In the genomic region with DNA sequence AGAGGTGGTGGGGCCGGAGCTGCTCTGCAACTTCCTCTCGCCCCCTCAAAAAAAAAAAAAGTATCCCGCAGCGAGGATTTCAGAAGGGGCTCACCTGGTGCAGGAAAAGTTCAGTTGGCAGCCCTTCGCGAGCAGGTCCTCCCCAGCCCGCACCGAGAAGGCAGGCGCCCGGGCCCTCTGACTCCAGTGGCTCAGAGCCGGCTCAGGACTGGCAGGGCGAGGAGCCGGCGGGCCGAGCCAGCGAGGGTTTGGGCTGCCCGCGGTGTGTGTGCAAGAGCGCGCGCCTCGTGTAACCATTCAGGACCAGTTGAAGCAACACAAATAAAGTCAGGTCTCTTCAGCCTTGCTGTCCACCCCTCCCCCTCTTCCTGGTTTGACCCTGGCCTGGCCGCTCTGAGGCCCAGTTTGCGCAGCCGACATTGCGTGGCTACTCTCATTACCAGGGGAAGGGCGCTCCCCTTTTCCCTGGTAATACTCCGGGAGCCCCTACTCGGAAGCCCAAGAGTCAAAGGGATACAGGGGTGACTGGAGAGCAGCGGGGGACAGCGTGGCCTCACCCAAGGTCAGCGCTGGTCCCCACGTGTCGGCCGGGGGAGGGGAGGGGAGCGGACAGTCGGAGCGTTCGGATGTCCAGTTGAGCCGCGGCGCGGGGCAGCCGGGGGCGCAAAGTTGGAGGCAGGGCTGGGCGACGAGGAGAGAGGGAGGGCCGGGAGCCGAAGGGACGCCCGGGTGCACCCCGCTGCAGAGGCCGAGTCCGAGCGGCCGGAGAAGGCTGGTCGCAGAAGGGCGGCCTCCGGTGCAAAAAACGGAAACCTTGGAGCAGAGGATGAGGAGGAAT, we compare ENCODE assay signal across 8 cellular contexts. TPM values are rescaled to one million over a fixed set of nuclear protein-coding genes. Genes with fewer than 3 reads are reported as not detected.
DNase-seq lines count a peak whose midpoint lies in the region; ATAC-seq and TF ChIP-seq lines count a peak whose summit lies in the region.

No MANE protein-coding gene starts in this region.

- H3K9me3 Mint-ChIP-seq in brain: peaks cover 0 to 6% (median 0%) of the 10 kb centered on the region in 5 experiments
- no peaks in the 10 kb centered on the region for H3K9me3 Mint-ChIP-seq in stimulated activated naive CD8-positive, alpha-beta T cell treated with anti-CD3 and anti-CD28 coated beads, Interleukin-15, amount 100 ng/mL, for 72 hours

- peak overlapping the region in 4 of 5 experiments; percentile 53 to 82 (median 79) for H3K4me3 Mint-ChIP-seq in brain
- H3K4me3 Mint-ChIP-seq in stimulated activated naive CD8-positive, alpha-beta T cell treated with anti-CD3 and anti-CD28 coated beads, Interleukin-15, amount 100 ng/mL, for 72 hours: peak overlapping the region; percentile 65 to 73

- H3K27ac Mint-ChIP-seq in brain: no peak overlapping the region
- H3K27ac Mint-ChIP-seq in stimulated activated naive CD8-positive, alpha-beta T cell treated with anti-CD3 and anti-CD28 coated beads, Interleukin-15, amount 100 ng/mL, for 72 hours: no peak overlapping the region

- peaks cover 100% of the 10 kb centered on the region for H3K27me3 Mint-ChIP-seq in brain
- H3K27me3 Mint-ChIP-seq in stimulated activated naive CD8-positive, alpha-beta T cell treated with anti-CD3 and anti-CD28 coated beads, Interleukin-15, amount 100 ng/mL, for 72 hours: peaks cover 99% of the 10 kb centered on the region

- H3K36me3 Mint-ChIP-seq in brain: no peaks in the 10 kb centered on the region

- ATAC-seq in left lobe of liver (peak; percentile 79), GM21576 (IDR thresholded peaks at IDR 0.05; ENCODE audit: unreplicated experiment) (no peak)
- peak; percentile 29 for ATAC-seq in stimulated activated naive CD8-positive, alpha-beta T cell treated with anti-CD3 and anti-CD28 coated beads, Interleukin-15, amount 100 ng/mL, for 72 hours

- DNase-seq in DMS 273 (lab: John Stamatoyannopoulos, UW; ENCODE audit: unreplicated experiment) (peak; percentile 21), DMS 273 treated with DMSO at 0.1 percent for 48 hours (lab: John Stamatoyannopoulos, UW) (no peak), left lobe of liver (ENCODE audit: low spot score) (no peak), DMS114 treated with DMSO at 0.1 percent for 48 hours (lab: John Stamatoyannopoulos, UW; ENCODE audit: unreplicated experiment) (no peak), T-helper 1 cell (no peak)
- DNase-seq in stimulated activated naive CD8-positive, alpha-beta T cell treated with anti-CD3 and anti-CD28 coated beads, Interleukin-15, amount 100 ng/mL, for 72 hours: no peak

- peaks cover 5% of the 10 kb centered on the region for H3K4me1 Mint-ChIP-seq in brain
- H3K4me1 Mint-ChIP-seq in stimulated activated naive CD8-positive, alpha-beta T cell treated with anti-CD3 and anti-CD28 coated beads, Interleukin-15, amount 100 ng/mL, for 72 hours: peaks cover 36% of the 10 kb centered on the region

- TF ChIP-seq CTCF in brain (conservative IDR thresholded peaks at IDR 0.05): no peak

RNA-seq across cellular contexts. Expression of gene EN1, which starts 12.3 kb away (rescaled TPM):
- polyA plus RNA-seq in brain (ENCODE audit: insufficient read depth, low read depth, low replicate concordance): not detected
- not detected for total RNA-seq in left lobe of liver
